Comparison of ENCODE assay signal across 21 cellular contexts in genomic region chr13:67377919-67378318, GRCh38.
"Had no signal": no experiment of that assay in that cellular context is flagged by ENCODE, and none has a peak within 500 bp of the region (broad histone marks: within the 10 kb centered on the region; RNA-seq: fewer than 3 reads in every experiment).

No MANE protein-coding gene starts in this region.

- DNase-seq: effector memory CD4-positive, alpha-beta T cell; gastrocnemius medialis; glutamatergic neuron; islet precursor cell; mammary epithelial cell; naive thymus-derived CD4-positive, alpha-beta T cell; nephron progenitor cell; posterior cingulate gyrus; spleen; stimulated activated CD4-positive, alpha-beta T cell treated with anti-CD3 and anti-CD28 coated beads, Interleukin-15, amount 100 ng/mL, for 24 hours; stimulated activated CD4-positive, alpha-beta T cell treated with anti-CD3 and anti-CD28 coated beads, Interleukin-1b, Interleukin-23, amount 100 ng/mL, for 48 hours; stimulated activated CD4-positive, alpha-beta T cell treated with anti-CD3 and anti-CD28 coated beads, Interleukin-4, amount 100 ng/mL, for 24 hours; stimulated activated naive B cell treated with anti-CD40 and anti-IgM and Interleukin-4, amounts not matched to agents 10 μg/mL and 1 μg/mL and 100 μg/mL, for 72 hours; stomach; substantia nigra; transverse colon had no signal

- H3K36me3 Mint-ChIP-seq: naive thymus-derived CD4-positive, alpha-beta T cell; stimulated activated naive B cell treated with anti-CD40 and anti-IgM and Interleukin-4, amounts not matched to agents 10 μg/mL and 1 μg/mL and 100 μg/mL, for 72 hours had no signal

- ATAC-seq: gastrocnemius medialis; left lobe of liver; naive thymus-derived CD4-positive, alpha-beta T cell; sciatic nerve; stimulated activated naive B cell treated with anti-CD40 and anti-IgM and Interleukin-4, amounts not matched to agents 10 μg/mL and 1 μg/mL and 100 μg/mL, for 72 hours had no signal

- H3K36me3 ChIP-seq: esophagus muscularis mucosa, gastrocnemius medialis, spleen, stomach, thoracic aorta, transverse colon had no signal

- H3K9me3 Mint-ChIP-seq: nephron progenitor cell; stimulated activated naive B cell treated with anti-CD40 and anti-IgM and Interleukin-4, amounts not matched to agents 10 μg/mL and 1 μg/mL and 100 μg/mL, for 72 hours had no signal

- H3K4me1 Mint-ChIP-seq: naive thymus-derived CD4-positive, alpha-beta T cell; nephron progenitor cell; stimulated activated naive B cell treated with anti-CD40 and anti-IgM and Interleukin-4, amounts not matched to agents 10 μg/mL and 1 μg/mL and 100 μg/mL, for 72 hours had no signal

- H3K27ac Mint-ChIP-seq: naive thymus-derived CD4-positive, alpha-beta T cell; nephron progenitor cell; stimulated activated naive B cell treated with anti-CD40 and anti-IgM and Interleukin-4, amounts not matched to agents 10 μg/mL and 1 μg/mL and 100 μg/mL, for 72 hours had no signal

- H3K27me3 ChIP-seq: esophagus muscularis mucosa, gastrocnemius medialis, spleen, stomach, transverse colon had no signal

- H3K27me3 Mint-ChIP-seq: naive thymus-derived CD4-positive, alpha-beta T cell; stimulated activated naive B cell treated with anti-CD40 and anti-IgM and Interleukin-4, amounts not matched to agents 10 μg/mL and 1 μg/mL and 100 μg/mL, for 72 hours had no signal

- H3K27ac ChIP-seq: esophagus muscularis mucosa, gastrocnemius medialis, spleen, stomach, thoracic aorta, transverse colon had no signal

- H3K4me1 ChIP-seq: esophagus muscularis mucosa, gastrocnemius medialis, spleen, stomach, transverse colon had no signal

- FAIRE-seq: endometrium had no signal

- H3K4me3 ChIP-seq: esophagus muscularis mucosa, gastrocnemius medialis, spleen, stomach, thoracic aorta, transverse colon had no signal

- H3K4me3 Mint-ChIP-seq: naive thymus-derived CD4-positive, alpha-beta T cell; nephron progenitor cell; stimulated activated naive B cell treated with anti-CD40 and anti-IgM and Interleukin-4, amounts not matched to agents 10 μg/mL and 1 μg/mL and 100 μg/mL, for 72 hours had no signal
